Comparison of ENCODE assay signal across 18 cellular contexts in genomic region chr6:150766201-150766997, GRCh38.
DNase-seq lines count a peak whose midpoint lies in the region; ATAC-seq and TF ChIP-seq lines count a peak whose summit lies in the region.
"Had no signal": no experiment of that assay in that cellular context is flagged by ENCODE, and none has a peak within 500 bp of the region (broad histone marks: within the 10 kb centered on the region; RNA-seq: fewer than 3 reads in every experiment).

No MANE protein-coding gene starts in this region.

- 40 to 51% (median 44%) methylated on average over 7 of the region's 7 CpGs for WGBS in psoas muscle, 3 donors

- H3K27ac ChIP-seq in psoas muscle: no peak overlapping the region
- H3K27ac ChIP-seq: 22Rv1, left lung, neutrophil, testis had no signal

- peaks cover 5% of the 10 kb centered on the region for H3K27me3 Mint-ChIP-seq in endothelial cell (ENCODE audit: unreplicated experiment)

- H3K4me1 Mint-ChIP-seq in endothelial cell (ENCODE audit: unreplicated experiment): peaks cover 39% of the 10 kb centered on the region
- H3K4me1 Mint-ChIP-seq: CD4-positive, alpha-beta memory T cell had no signal

- peaks cover 41% of the 10 kb centered on the region for H3K36me3 Mint-ChIP-seq in endothelial cell (ENCODE audit: low read depth, unreplicated experiment)

- peaks cover 0 to 2% (median 0%) of the 10 kb centered on the region in 3 donors for H3K27me3 ChIP-seq in psoas muscle (ENCODE audit: insufficient read depth in 3 of 3, low read length in 2 of 3)
- H3K27me3 ChIP-seq: heart left ventricle, left lung, neutrophil, testis had no signal

- intact Hi-C loops in psoas muscle (cut with DNase I): no loop called here

- ATAC-seq in psoas muscle (no peak), GM21390 (IDR thresholded peaks at IDR 0.05; ENCODE audit: unreplicated experiment) (no peak)
- ATAC-seq: Panc1 had no signal

- peaks cover 3% of the 10 kb centered on the region for H3K4me1 ChIP-seq in psoas muscle

- DNase-seq in DMS 273 (lab: John Stamatoyannopoulos, UW; ENCODE audit: unreplicated experiment): peak; percentile 31
- no peak for DNase-seq in DMS 273 treated with DMSO at 0.1 percent for 48 hours (lab: John Stamatoyannopoulos, UW)
- peak; percentile 60 for DNase-seq in NCI-H2227 (lab: John Stamatoyannopoulos, UW; ENCODE audit: unreplicated experiment)
- no peak for DNase-seq in endothelial cell (ENCODE audit: low spot score)
- DNase-seq in psoas muscle: peak; percentile 47 to 56
- DNase-seq in activated CD8-positive, alpha-beta memory T cell treated with anti-CD3 and anti-CD28 coated beads for 24 hours: no peak
- DNase-seq in COLO668 (lab: John Stamatoyannopoulos, UW; ENCODE audit: unreplicated experiment): no peak
- DNase-seq: activated CD4-positive, alpha-beta T cell treated with anti-CD3 and anti-CD28 coated beads, Interleukin-2, amount 50 U/mL, for 4 hours; CD4-positive, alpha-beta memory T cell; left lung; NCI-H1436 treated with DMSO at 0.1 percent for 48 hours; T-helper 9 cell; testis had no signal

- TF ChIP-seq CTCF in endothelial cell (IDR thresholded peaks at IDR 0.05; ENCODE audit: unreplicated experiment): no peak
- TF ChIP-seq CTCF in psoas muscle (IDR thresholded peaks at IDR 0.05): no peak

- H3K27ac Mint-ChIP-seq in endothelial cell (ENCODE audit: unreplicated experiment): peak overlapping the region; percentile 96

- H3K36me3 ChIP-seq in psoas muscle (ENCODE audit: insufficient read depth in 1 of 2, low read depth in 1 of 2): peaks cover 0 to 4% of the 10 kb centered on the region in 2 donors
- H3K36me3 ChIP-seq: left lung, neutrophil had no signal

- no peaks in the 10 kb centered on the region for H3K9me3 ChIP-seq in psoas muscle
- H3K9me3 ChIP-seq: heart left ventricle, left lung, neutrophil, testis had no signal

- no peak overlapping the region for H3K4me3 Mint-ChIP-seq in endothelial cell (ENCODE audit: unreplicated experiment)
- H3K4me3 Mint-ChIP-seq: CD4-positive, alpha-beta memory T cell had no signal

- no peaks in the 10 kb centered on the region for H3K9me3 Mint-ChIP-seq in endothelial cell (ENCODE audit: unreplicated experiment)
- H3K9me3 Mint-ChIP-seq: CD4-positive, alpha-beta memory T cell had no signal

- no peak overlapping the region for H3K4me3 ChIP-seq in psoas muscle
- H3K4me3 ChIP-seq: left lung, testis had no signal

Comparison
In these comparisons a context has a peak if more than half of its experiments do, and no peak if none do; other contexts are left out.
1. DNase-seq: peak in DMS 273 (single experiment), NCI-H2227 (single experiment) and psoas muscle (2 of 2); none in DMS 273 treated with DMSO at 0.1 percent for 48 hours (single experiment), endothelial cell (single experiment), activated CD8-positive, alpha-beta memory T cell treated with anti-CD3 and anti-CD28 coated beads for 24 hours (single experiment) and COLO668 (single experiment).